ENCODE assay signal across 8 cellular contexts in genomic region chr1:23557471-23558124, GRCh38.
DNase-seq lines count a peak whose midpoint lies in the region; ATAC-seq and TF ChIP-seq lines count a peak whose summit lies in the region.

No MANE protein-coding gene starts in this region.

- H3K4me3 ChIP-seq in DND-41 (ENCODE audit: low read depth in 1 of 2, low read length in 2 of 2): peak overlapping the region in 1 of 2 experiments; percentile 79; a peak in 3 of 4 replicates
- H3K4me3 ChIP-seq in RWPE2 (ENCODE audit: severe bottlenecking): peak overlapping the region; percentile 77
- peak overlapping the region; percentile 62 for H3K4me3 ChIP-seq in parathyroid adenoma (ENCODE audit: low read depth, low read length)

- CTCF ChIA-PET in GM10248 (lab: Yijun Ruan, JAX): interaction anchor here (1.1 to 24.9 kb wide), 8 partner anchors 9 to 133 kb away, joined by 3 to 858 read pairs (median 9); no protein-coding TSS in a partner anchor

- H3K9me3 ChIP-seq in DND-41 (ENCODE audit: insufficient read depth, low read length, severe bottlenecking) (no peaks in the 10 kb centered on the region), RWPE2 (ENCODE audit: severe bottlenecking) (no peaks in the 10 kb centered on the region), parathyroid adenoma (ENCODE audit: control insufficient read depth, low read length) (no peaks in the 10 kb centered on the region)

- H3K79me2 ChIP-seq in DND-41 (ENCODE audit: insufficient read depth, low read length): peaks cover 6% of the 10 kb centered on the region; the same call in 1 of the 2 replicates
- H3K79me2 ChIP-seq in parathyroid adenoma: no peaks in the 10 kb centered on the region

- ATAC-seq in DND-41 (ENCODE audit: insufficient read depth, low read depth): no peak
- no peak for ATAC-seq in RWPE2 (ENCODE audit: low read depth)
- no peak for ATAC-seq in HG03571 (IDR thresholded peaks at IDR 0.05; ENCODE audit: unreplicated experiment)

- H3K9ac ChIP-seq in DND-41 (ENCODE audit: low read depth, low read length): peak overlapping the region; percentile 71; the same call in 1 of the 2 replicates
- H3K9ac ChIP-seq in parathyroid adenoma: no peak overlapping the region

- DNase-seq in DND-41 (no peak), RWPE2 (ENCODE audit: low spot score) (no peak), epithelial cell of prostate (ENCODE audit: low read depth, low spot score) (no peak), medulla oblongata (ENCODE audit: extremely low spot score) (no peak), GM19240 (ENCODE audit: insufficient read length, low spot score) (no peak), GM10248 (ENCODE audit: extremely low spot score) (no peak)

- H3K27ac ChIP-seq in DND-41 (ENCODE audit: low read length) (peak overlapping the region; percentile 18; the same call in 1 of the 2 replicates), RWPE2 (ENCODE audit: poor library complexity, severe bottlenecking) (peak overlapping the region; percentile 93), epithelial cell of prostate (peak overlapping the region; percentile 78), parathyroid adenoma (peak overlapping the region; percentile 84)

- H2AFZ ChIP-seq in DND-41 (ENCODE audit: low read depth, low read length) (no peak overlapping the region), parathyroid adenoma (no peak overlapping the region)

- TF ChIP-seq CTCF in DND-41 (IDR thresholded peaks at IDR 0.05; ENCODE audit: borderline replicate concordance, extremely low read depth, low read length, poor library complexity, severe bottlenecking) (no peak), RWPE2 (IDR thresholded peaks at IDR 0.05; ENCODE audit: poor library complexity, severe bottlenecking) (no peak), parathyroid adenoma (IDR thresholded peaks at IDR 0.05) (no peak), GM10248 (IDR thresholded peaks at IDR 0.05; ENCODE audit: control extremely low read depth, extremely low read depth, low read depth, missing control alignments) (no peak)

- H4K20me1 ChIP-seq in DND-41 (ENCODE audit: insufficient read depth, low read length): peaks cover 7% of the 10 kb centered on the region; the same call in 1 of the 2 replicates

- no peaks in the 10 kb centered on the region for H3K36me3 ChIP-seq in DND-41 (ENCODE audit: insufficient read depth, low read length)
- peaks cover 8% of the 10 kb centered on the region; the same call in 1 of the 2 replicates for H3K36me3 ChIP-seq in RWPE2 (ENCODE audit: low read depth)
- H3K36me3 ChIP-seq in parathyroid adenoma (ENCODE audit: control insufficient read depth, insufficient read depth, low read length): no peaks in the 10 kb centered on the region

- peaks cover 40% of the 10 kb centered on the region for H3K27me3 ChIP-seq in DND-41 (ENCODE audit: insufficient read depth, low read length, poor library complexity)
- H3K27me3 ChIP-seq in RWPE2 (ENCODE audit: insufficient read depth, poor library complexity, severe bottlenecking): no peaks in the 10 kb centered on the region
- no peaks in the 10 kb centered on the region for H3K27me3 ChIP-seq in parathyroid adenoma (ENCODE audit: control insufficient read depth, insufficient read depth, low read length)

- H3K4me1 ChIP-seq in DND-41 (ENCODE audit: insufficient read depth, low read length): peaks cover 65% of the 10 kb centered on the region
- peaks cover 39% of the 10 kb centered on the region for H3K4me1 ChIP-seq in RWPE2 (ENCODE audit: insufficient read depth, poor library complexity, severe bottlenecking)
- peaks cover 6% of the 10 kb centered on the region for H3K4me1 ChIP-seq in parathyroid adenoma

- H3K4me2 ChIP-seq in DND-41 (ENCODE audit: insufficient read depth, low read length) (peak overlapping the region; percentile 90), parathyroid adenoma (ENCODE audit: low read length) (peak overlapping the region; percentile 25)

- POLR2A ChIA-PET in GM10248 (lab: Yijun Ruan, JAX): interaction anchor here (0.5 to 3.0 kb wide), 6 partner anchors 16 to 77 kb away, joined by 3 to 22 read pairs (median 6); no protein-coding TSS in a partner anchor

Comparison
In these comparisons a context has a peak if more than half of its experiments do, and no peak if none do; other contexts are left out.
1. H3K27ac ChIP-seq: peak in every context shown above with its lines; median percentile 93 in RWPE2; 84 in parathyroid adenoma; 78 in epithelial cell of prostate; 18 in DND-41.